31 cellular contexts compared by ENCODE assay signal in genomic region chr16:22727285-22728166, GRCh38.
DNase-seq lines count a peak whose midpoint lies in the region; ATAC-seq and TF ChIP-seq lines count a peak whose summit lies in the region.
"Had no signal": no experiment of that assay in that cellular context is flagged by ENCODE, and none has a peak within 500 bp of the region (broad histone marks: within the 10 kb centered on the region; RNA-seq: fewer than 3 reads in every experiment).

No MANE protein-coding gene starts in this region.

- H3K27me3 Mint-ChIP-seq in activated CD4-positive, alpha-beta T cell treated with anti-CD3 and anti-CD28 coated beads for 36 hours: peaks cover 14% of the 10 kb centered on the region

- H3K4me3 Mint-ChIP-seq in activated CD4-positive, alpha-beta T cell treated with anti-CD3 and anti-CD28 coated beads for 36 hours: no peak overlapping the region
- H3K4me3 Mint-ChIP-seq: activated T-helper 17 cell treated with anti-CD3 and anti-CD28 coated beads, Interleukin-2, amount 50 U/mL, for 72 hours; B cell; CD8-positive, alpha-beta memory T cell; GM23338; IgD-negative memory B cell; nephron progenitor cell; stimulated activated memory B cell treated with anti-CD40 and anti-IgM and Interleukin-4, amounts not matched to agents 10 μg/mL and 1 μg/mL and 100 μg/mL, for 72 hours had no signal

- POLR2A ChIA-PET in HEK293 (lab: Yijun Ruan, JAX): no interaction called here
- POLR2A ChIA-PET in activated CD4-positive, alpha-beta T cell treated with anti-CD3 and anti-CD28 coated beads for 36 hours (lab: Charles Lee): no interaction called here

- H3K4me1 ChIP-seq in HEK293 (ENCODE audit: control insufficient read depth, insufficient read depth, low read length): peaks cover 11% of the 10 kb centered on the region
- H3K4me1 ChIP-seq: SJSA1 had no signal

- CTCF ChIA-PET in HEK293 (lab: Yijun Ruan, JAX): no interaction called here
- CTCF ChIA-PET in activated CD4-positive, alpha-beta T cell treated with anti-CD3 and anti-CD28 coated beads for 36 hours (lab: Charles Lee): no interaction called here

- no peaks in the 10 kb centered on the region for H3K9me3 Mint-ChIP-seq in activated CD4-positive, alpha-beta T cell treated with anti-CD3 and anti-CD28 coated beads for 36 hours (ENCODE audit: low read depth)
- H3K9me3 Mint-ChIP-seq: activated T-helper 17 cell treated with anti-CD3 and anti-CD28 coated beads, Interleukin-2, amount 50 U/mL, for 72 hours; CD8-positive, alpha-beta memory T cell; GM23338; IgD-negative memory B cell; nephron progenitor cell; stimulated activated memory B cell treated with anti-CD40 and anti-IgM and Interleukin-4, amounts not matched to agents 10 μg/mL and 1 μg/mL and 100 μg/mL, for 72 hours had no signal

- intact Hi-C loops in activated CD4-positive, alpha-beta T cell treated with anti-CD3 and anti-CD28 coated beads for 36 hours (cut with DNase I, micrococcal nuclease): no loop called here

- H3K36me3 ChIP-seq in HEK293 (ENCODE audit: control insufficient read depth in 2 of 2, insufficient read depth in 1 of 2, low read length in 2 of 2): no peaks in the 10 kb centered on the region
- H3K36me3 ChIP-seq: brain microvascular endothelial cell, SJSA1, transverse colon had no signal

- H3K4me1 Mint-ChIP-seq in activated CD4-positive, alpha-beta T cell treated with anti-CD3 and anti-CD28 coated beads for 36 hours: no peaks in the 10 kb centered on the region
- H3K4me1 Mint-ChIP-seq: activated T-helper 17 cell treated with anti-CD3 and anti-CD28 coated beads, Interleukin-2, amount 50 U/mL, for 72 hours; B cell; CD8-positive, alpha-beta memory T cell had no signal

- H3K27ac Mint-ChIP-seq in activated CD4-positive, alpha-beta T cell treated with anti-CD3 and anti-CD28 coated beads for 36 hours: no peak overlapping the region
- H3K27ac Mint-ChIP-seq: activated T-helper 17 cell treated with anti-CD3 and anti-CD28 coated beads, Interleukin-2, amount 50 U/mL, for 72 hours; B cell; CD8-positive, alpha-beta memory T cell; GM23338; IgD-negative memory B cell; nephron progenitor cell; stimulated activated memory B cell treated with anti-CD40 and anti-IgM and Interleukin-4, amounts not matched to agents 10 μg/mL and 1 μg/mL and 100 μg/mL, for 72 hours had no signal

- no peak overlapping the region for H3K4me3 ChIP-seq in HEK293 (ENCODE audit: low read depth, low read length)
- H3K4me3 ChIP-seq: dorsolateral prefrontal cortex, GM23338, lung, SJSA1, transverse colon had no signal

- H3K27ac ChIP-seq in HEK293 (ENCODE audit: extremely low read depth, low read depth, low read length): peak overlapping the region; percentile 76
- H3K27ac ChIP-seq: brain microvascular endothelial cell, dorsolateral prefrontal cortex, SJSA1, transverse colon had no signal

- DNase-seq in SHP77 treated with DMSO at 0.1 percent for 48 hours (lab: John Stamatoyannopoulos, UW) (peak; percentile 4), SHP77 (lab: John Stamatoyannopoulos, UW) (no peak), NCI-H510A treated with DMSO at 0.1 percent for 48 hours (lab: John Stamatoyannopoulos, UW) (peak; percentile 98), foreskin melanocyte (peak; percentile 21), mucosa of gallbladder (ENCODE audit: low spot score) (no peak)
- no peak for DNase-seq in activated CD4-positive, alpha-beta T cell treated with anti-CD3 and anti-CD28 coated beads for 36 hours
- DNase-seq: ACHN; activated CD4-positive, alpha-beta T cell treated with anti-CD3 and anti-CD28 coated beads for 48 hours; activated naive CD4-positive, alpha-beta T cell treated with anti-CD3 and anti-CD28 coated beads, Interleukin-2, amount 50 U/mL, for 16 hours; amniotic stem cell; brain microvascular endothelial cell; CD8-positive, alpha-beta memory T cell; DND-41; dorsolateral prefrontal cortex; hippocampal formation; left cardiac atrium; NCI-H1105; NCI-H2081 treated with DMSO at 0.1 percent for 48 hours; NCI-H524 treated with DMSO at 0.1 percent for 48 hours; nephron progenitor cell; T-helper 9 cell; transverse colon had no signal

- no peak for ATAC-seq in HG03280 (IDR thresholded peaks at IDR 0.05; ENCODE audit: unreplicated experiment)
- no peak for ATAC-seq in activated CD4-positive, alpha-beta T cell treated with anti-CD3 and anti-CD28 coated beads for 36 hours
- ATAC-seq: activated T-helper 17 cell treated with anti-CD3 and anti-CD28 coated beads, Interleukin-2, amount 50 U/mL, for 72 hours; GM23338; stimulated activated memory B cell treated with anti-CD40 and anti-IgM and Interleukin-4, amounts not matched to agents 10 μg/mL and 1 μg/mL and 100 μg/mL, for 72 hours had no signal

- no peaks in the 10 kb centered on the region for H3K9me3 ChIP-seq in HEK293 (ENCODE audit: control insufficient read depth, insufficient read depth, low read depth, low read length)
- H3K9me3 ChIP-seq: SJSA1, transverse colon had no signal

- TF ChIP-seq CTCF in HEK293 (tag by site-specific recombination; IDR thresholded peaks at IDR 0.05): no peak

- H3K36me3 Mint-ChIP-seq in activated CD4-positive, alpha-beta T cell treated with anti-CD3 and anti-CD28 coated beads for 36 hours (ENCODE audit: low read depth): no peaks in the 10 kb centered on the region
- H3K36me3 Mint-ChIP-seq: CD8-positive, alpha-beta memory T cell; IgD-negative memory B cell; stimulated activated memory B cell treated with anti-CD40 and anti-IgM and Interleukin-4, amounts not matched to agents 10 μg/mL and 1 μg/mL and 100 μg/mL, for 72 hours had no signal

TF ChIP-seq in HEK293, 187 proteins besides CTCF, POLR2A, EP300 and RAD21 (continues in another document):
- TF ChIP-seq EGR2 (tag by site-specific recombination; IDR thresholded peaks at IDR 0.05; ENCODE audit: low read depth) (no peak), ZNF174 (tag by site-specific recombination; IDR thresholded peaks at IDR 0.05) (no peak), ZFHX2 (tag by site-specific recombination; conservative IDR thresholded peaks at IDR 0.05) (no peak), ZBTB11 (tag by site-specific recombination; conservative IDR thresholded peaks at IDR 0.05; ENCODE audit: low read depth) (no peak), ZNF416 (tag by site-specific recombination; IDR thresholded peaks at IDR 0.05) (no peak), ZNF701 (tag by site-specific recombination; IDR thresholded peaks at IDR 0.05) (no peak), ZNF830 (tag by site-specific recombination; IDR thresholded peaks at IDR 0.05; ENCODE audit: low read depth) (no peak), ZNF398 (tag by site-specific recombination; IDR thresholded peaks at IDR 0.05) (peak; percentile 25; the same call in 1 of the 2 replicates), ZNF843 (tag by site-specific recombination; IDR thresholded peaks at IDR 0.05) (no peak), ZBTB6 (tag by site-specific recombination; IDR thresholded peaks at IDR 0.05) (no peak), ZNF626 (tag by site-specific recombination; IDR thresholded peaks at IDR 0.05) (no peak)

Comparison
In these comparisons a context has a peak if more than half of its experiments do, and no peak if none do; other contexts are left out.
1. DNase-seq: peak in SHP77 treated with DMSO at 0.1 percent for 48 hours (single experiment), NCI-H510A treated with DMSO at 0.1 percent for 48 hours (single experiment) and foreskin melanocyte (single experiment); none in SHP77 (0 of 2), activated CD4-positive, alpha-beta T cell treated with anti-CD3 and anti-CD28 coated beads for 36 hours (single experiment) and mucosa of gallbladder (single experiment).